In genomic region chr6:166509193-166509592, GRCh38 we compare ENCODE assay signal across 23 cellular contexts.
"Had no signal": no experiment of that assay in that cellular context is flagged by ENCODE, and none has a peak within 500 bp of the region (broad histone marks: within the 10 kb centered on the region; RNA-seq: fewer than 3 reads in every experiment).

No MANE protein-coding gene starts in this region.

- H3K27ac Mint-ChIP-seq: mesothelial cell of epicardium, naive B cell had no signal

- H3K4me3 ChIP-seq: coronary artery, esophagus squamous epithelium, gastrocnemius medialis, heart right ventricle, left lung, lower lobe of right lung, mucosa of descending colon had no signal

- H3K9me3 ChIP-seq: esophagus squamous epithelium, gastrocnemius medialis, heart right ventricle, left lung, lower lobe of right lung, mucosa of descending colon had no signal

- H3K4me1 ChIP-seq: gastrocnemius medialis, heart right ventricle, lower lobe of right lung had no signal

- H3K9me3 Mint-ChIP-seq: mesothelial cell of epicardium had no signal

- H3K27me3 Mint-ChIP-seq: naive B cell had no signal

- H3K27me3 ChIP-seq: dorsolateral prefrontal cortex, esophagus squamous epithelium, gastrocnemius medialis, heart right ventricle, left lung had no signal

- DNase-seq: dermis blood vessel endothelial cell; dorsolateral prefrontal cortex; effector CD4-positive, alpha-beta T cell; effector memory CD4-positive, alpha-beta T cell; erythroblast; esophagus squamous epithelium; foreskin fibroblast; foreskin melanocyte; gastrocnemius medialis; glutamatergic neuron; heart right ventricle; hippocampal formation; left cardiac atrium; left lung; left ventricle myocardium superior; lower lobe of right lung; mesendoderm; mucosa of descending colon; naive B cell had no signal

- ATAC-seq: esophagus mucosa, gastrocnemius medialis, heart right ventricle, left cardiac atrium, left lung, left ventricle myocardium superior, lower lobe of right lung, mucosa of descending colon had no signal

- H3K4me3 Mint-ChIP-seq: mesothelial cell of epicardium, naive B cell had no signal

- H3K27ac ChIP-seq: coronary artery, epithelial cell of prostate, esophagus squamous epithelium, gastrocnemius medialis, heart right ventricle, left lung, lower lobe of right lung had no signal

- H3K4me1 Mint-ChIP-seq: mesothelial cell of epicardium had no signal
